Comparison of ENCODE assay signal across 21 cellular contexts in the genomic region with DNA sequence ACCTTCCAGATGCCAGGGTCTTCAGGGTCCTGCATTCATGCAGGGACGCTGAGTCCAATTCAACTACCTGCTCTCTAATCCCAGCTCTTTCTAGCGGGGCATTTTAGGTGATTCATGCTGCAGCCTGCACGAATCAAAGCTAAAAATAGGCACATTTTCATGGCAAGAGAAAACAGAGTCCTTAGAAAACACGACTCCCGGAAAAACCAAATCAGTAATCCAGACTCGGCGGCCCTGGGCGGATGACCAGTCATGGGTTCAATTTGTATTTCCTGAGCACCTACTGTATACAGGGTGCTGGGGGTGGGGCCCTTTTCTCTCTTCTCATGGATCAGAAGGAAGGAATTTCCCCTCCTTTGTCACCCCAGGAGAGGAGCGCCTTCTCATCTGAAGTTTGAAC.
DNase-seq lines count a peak whose midpoint lies in the region; ATAC-seq and TF ChIP-seq lines count a peak whose summit lies in the region.
"Had no signal": no experiment of that assay in that cellular context is flagged by ENCODE, and none has a peak within 500 bp of the region (broad histone marks: within the 10 kb centered on the region; RNA-seq: fewer than 3 reads in every experiment).

No MANE protein-coding gene starts in this region.

- H3K14ac ChIP-seq in mesenchymal stem cell (ENCODE audit: low read length in 2 of 2), result no peak overlapping the region

- H3K9ac ChIP-seq in mesenchymal stem cell (ENCODE audit: low read length), result no peak overlapping the region

- H3K18ac ChIP-seq in mesenchymal stem cell (ENCODE audit: low read depth in 1 of 2, low read length in 2 of 2), result no peak overlapping the region

- H3K27ac Mint-ChIP-seq in HFFc6, result no peak overlapping the region
- H3K27ac Mint-ChIP-seq: activated CD8-positive, alpha-beta T cell treated with anti-CD3 and anti-CD28 coated beads for 36 hours; activated naive CD4-positive, alpha-beta T cell treated with anti-CD3 and anti-CD28 coated beads, Interleukin-2, amount 10 ng/mL, durations not matched to agents 7 days and 5 days had no signal

- ATAC-seq in HG02759 (IDR thresholded peaks at IDR 0.05; ENCODE audit: unreplicated experiment) (no peak), HG03342 (IDR thresholded peaks at IDR 0.05; ENCODE audit: unreplicated experiment) (no peak), GM18519 (IDR thresholded peaks at IDR 0.05; ENCODE audit: low FRiP score, unreplicated experiment) (no peak)
- ATAC-seq: activated CD8-positive, alpha-beta T cell treated with anti-CD3 and anti-CD28 coated beads for 36 hours; gastroesophageal sphincter; left colon; PC-3; psoas muscle had no signal

- no peak overlapping the region for H3K4me2 ChIP-seq in mesenchymal stem cell (ENCODE audit: low read length, poor library complexity, severe bottlenecking)

- H3K9me3 Mint-ChIP-seq in HFFc6, result no peaks in the 10 kb centered on the region
- H3K9me3 Mint-ChIP-seq: activated CD8-positive, alpha-beta T cell treated with anti-CD3 and anti-CD28 coated beads for 36 hours; activated naive CD4-positive, alpha-beta T cell treated with anti-CD3 and anti-CD28 coated beads, Interleukin-2, amount 10 ng/mL, durations not matched to agents 7 days and 5 days; CD8-positive, alpha-beta memory T cell; neural crest cell had no signal

- no peak overlapping the region for H2BK15ac ChIP-seq in mesenchymal stem cell (ENCODE audit: low read depth, poor library complexity, severe bottlenecking)

- no peak overlapping the region for H2AFZ ChIP-seq in mesenchymal stem cell (ENCODE audit: low read depth, low read length)

- no peak overlapping the region for H3K23ac ChIP-seq in mesenchymal stem cell (ENCODE audit: low read length in 2 of 2)

- no peak overlapping the region for H3K4ac ChIP-seq in mesenchymal stem cell (ENCODE audit: low read depth in 1 of 2, low read length in 2 of 2)

- peaks cover 16% of the 10 kb centered on the region for H3K27me3 Mint-ChIP-seq in HFFc6 (ENCODE audit: insufficient read depth)
- H3K27me3 Mint-ChIP-seq: activated CD8-positive, alpha-beta T cell treated with anti-CD3 and anti-CD28 coated beads for 36 hours had no signal

- no peaks in the 10 kb centered on the region for H3K79me1 ChIP-seq in mesenchymal stem cell (replicated peaks; ENCODE audit: low read length, poor library complexity, severe bottlenecking)

- in situ Hi-C loops in astrocyte of the spinal cord (cut with HindIII; ENCODE audit: low sequenced_read_pairs), result no loop called here

- no peaks in the 10 kb centered on the region for H3K36me3 ChIP-seq in mesenchymal stem cell (ENCODE audit: control insufficient read depth in 1 of 2, insufficient read depth in 2 of 2, low read depth in 1 of 2, low read length in 2 of 2)
- H3K36me3 ChIP-seq: gastroesophageal sphincter had no signal

- H3K36me3 Mint-ChIP-seq in HFFc6 (ENCODE audit: low read depth), result no peaks in the 10 kb centered on the region
- H3K36me3 Mint-ChIP-seq: activated naive CD4-positive, alpha-beta T cell treated with anti-CD3 and anti-CD28 coated beads, Interleukin-2, amount 10 ng/mL, durations not matched to agents 7 days and 5 days; CD8-positive, alpha-beta memory T cell had no signal

- H3K4me3 ChIP-seq in astrocyte of the spinal cord (ENCODE audit: low read depth, low read length) (no peak overlapping the region), mesenchymal stem cell (ENCODE audit: insufficient read depth in 1 of 2, low read depth in 1 of 2, low read length in 2 of 2) (no peak overlapping the region)
- H3K4me3 ChIP-seq: gastroesophageal sphincter, psoas muscle had no signal

- peak overlapping the region; percentile 25 for H4K91ac ChIP-seq in mesenchymal stem cell (ENCODE audit: low read length)

- no peak overlapping the region for H3K27ac ChIP-seq in mesenchymal stem cell (ENCODE audit: low read length, poor library complexity, severe bottlenecking)
- H3K27ac ChIP-seq: epithelial cell of prostate, gastroesophageal sphincter, psoas muscle had no signal

- H2AK5ac ChIP-seq in mesenchymal stem cell (ENCODE audit: low read length, severe bottlenecking), result peak overlapping the region; percentile 89

- DNase-seq in AG08396 (ENCODE audit: low spot score) (peak; percentile 27), HFFc6 (peak; percentile 28), astrocyte of the spinal cord (ENCODE audit: low read depth, low spot score) (peak; percentile 36), mesenchymal stem cell (peak; percentile 47), T-helper 2 cell (no peak)
- DNase-seq: activated CD8-positive, alpha-beta T cell treated with anti-CD3 and anti-CD28 coated beads for 36 hours; activated T-cell treated with anti-CD3 and anti-CD28 coated beads, Interleukin-2, amount 50 U/mL, for 1 hour; CD8-positive, alpha-beta memory T cell; left colon; NCI-H1417 treated with DMSO at 0.1 percent for 48 hours; NCI-H2171; PC-3; psoas muscle; T1000 had no signal

- WGBS in mesenchymal stem cell, result 75% methylated on average over 9 of the region's 9 CpGs

- H3K4me1 ChIP-seq in mesenchymal stem cell (ENCODE audit: control insufficient read depth, insufficient read depth, low read depth, low read length), result peaks cover 19% of the 10 kb centered on the region

- H2BK120ac ChIP-seq in mesenchymal stem cell (ENCODE audit: low read depth, low read length), result no peak overlapping the region

- H3K4me3 Mint-ChIP-seq in HFFc6, result no peak overlapping the region
- H3K4me3 Mint-ChIP-seq: activated CD8-positive, alpha-beta T cell treated with anti-CD3 and anti-CD28 coated beads for 36 hours; activated naive CD4-positive, alpha-beta T cell treated with anti-CD3 and anti-CD28 coated beads, Interleukin-2, amount 10 ng/mL, durations not matched to agents 7 days and 5 days; CD8-positive, alpha-beta memory T cell; neural crest cell had no signal

- H3K27me3 ChIP-seq in mesenchymal stem cell (ENCODE audit: control insufficient read depth in 1 of 2, insufficient read depth in 1 of 2, low read length in 2 of 2), result peaks cover 0 to 27% of the 10 kb centered on the region in 2 experiments
- H3K27me3 ChIP-seq: gastroesophageal sphincter had no signal

- no peak overlapping the region for H2BK12ac ChIP-seq in mesenchymal stem cell (ENCODE audit: low read length in 2 of 2)

- TF ChIP-seq CTCF in HFFc6 (IDR thresholded peaks at IDR 0.05), result no peak
- TF ChIP-seq CTCF in astrocyte of the spinal cord (IDR thresholded peaks at IDR 0.05; ENCODE audit: low read depth, low read length), result no peak

- peak overlapping the region; percentile 12 for H4K8ac ChIP-seq in mesenchymal stem cell (ENCODE audit: low read length)

- H3K4me1 Mint-ChIP-seq in HFFc6 (ENCODE audit: low read depth), result peaks cover 20% of the 10 kb centered on the region
- H3K4me1 Mint-ChIP-seq: activated naive CD4-positive, alpha-beta T cell treated with anti-CD3 and anti-CD28 coated beads, Interleukin-2, amount 10 ng/mL, durations not matched to agents 7 days and 5 days; CD8-positive, alpha-beta memory T cell; neural crest cell had no signal

- no peak overlapping the region for H2BK5ac ChIP-seq in mesenchymal stem cell (ENCODE audit: low read depth, low read length, poor library complexity, severe bottlenecking)

- no peaks in the 10 kb centered on the region for H3K9me3 ChIP-seq in mesenchymal stem cell (ENCODE audit: control insufficient read depth, low read length)
- H3K9me3 ChIP-seq: gastroesophageal sphincter, psoas muscle had no signal

Comparison
In these comparisons a context has a peak if more than half of its experiments do, and no peak if none do; other contexts are left out.
1. DNase-seq: peak in AG08396 (single experiment), HFFc6 (single experiment), astrocyte of the spinal cord (single experiment) and mesenchymal stem cell (single experiment); none in T-helper 2 cell (0 of 5).